In the genomic region with DNA sequence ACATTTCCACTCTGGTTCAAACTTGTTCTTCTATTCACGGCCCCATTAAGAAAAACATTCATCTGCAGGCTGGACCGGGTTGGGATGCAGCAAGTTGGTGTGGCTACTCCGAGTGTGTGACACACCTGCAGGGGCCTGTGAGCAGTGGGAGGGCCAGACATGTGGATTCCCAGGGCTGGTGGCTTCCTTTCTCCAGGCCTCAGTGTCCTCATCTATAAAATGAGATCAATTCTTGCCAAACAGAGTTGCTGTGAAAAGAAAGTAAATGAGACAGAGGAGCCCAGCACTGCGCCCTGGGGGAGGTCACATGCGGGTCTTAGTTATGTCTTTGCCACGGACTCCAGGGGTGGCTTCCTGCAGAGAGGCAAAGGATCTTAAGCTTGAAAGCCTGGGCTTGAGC, we compare ENCODE assay signal across 16 cellular contexts. TPM values are rescaled to one million over a fixed set of nuclear protein-coding genes. Genes with fewer than 3 reads are reported as not detected.
DNase-seq lines count a peak whose midpoint lies in the region; ATAC-seq and TF ChIP-seq lines count a peak whose summit lies in the region.
"Had no signal": no experiment of that assay in that cellular context is flagged by ENCODE, and none has a peak within 500 bp of the region (broad histone marks: within the 10 kb centered on the region; RNA-seq: fewer than 3 reads in every experiment).

No MANE protein-coding gene starts in this region.

- H3K27me3 Mint-ChIP-seq in CD4-positive, alpha-beta T cell: no peaks in the 10 kb centered on the region
- H3K27me3 Mint-ChIP-seq in CD4-positive, alpha-beta memory T cell: no peaks in the 10 kb centered on the region
- H3K27me3 Mint-ChIP-seq: activated B cell treated with CpG ODN at 0.5 μM for 24 hours; activated naive CD4-positive, alpha-beta T cell treated with anti-CD3 and anti-CD28 coated beads, Interleukin-2, amount 50 U/mL, for 24 hours; naive B cell had no signal

- no peak for TF ChIP-seq CTCF in CD4-positive, alpha-beta T cell (IDR thresholded peaks at IDR 0.05)
- TF ChIP-seq CTCF in gastroesophageal sphincter (IDR thresholded peaks at IDR 0.05): no peak
- no peak for TF ChIP-seq CTCF in prostate gland (IDR thresholded peaks at IDR 0.05)

- intact Hi-C loops in CD4-positive, alpha-beta T cell (cut with DNase I, micrococcal nuclease): no loop called here
- intact Hi-C loops in prostate gland (cut with DNase I): no loop called here
- intact Hi-C loops in CD4-positive, alpha-beta memory T cell (cut with micrococcal nuclease): no loop called here

- WGBS in gastroesophageal sphincter (ENCODE audit: low coverage in 1 of 2), 2 donors: 22 to 50% methylated on average over 2 to 5 of the region's 6 CpGs
- 43% methylated on average over 6 of the region's 6 CpGs for WGBS in prostate gland

- H3K9me3 ChIP-seq in CD4-positive, alpha-beta T cell (ENCODE audit: control insufficient read depth, low read length): no peaks in the 10 kb centered on the region
- no peaks in the 10 kb centered on the region for H3K9me3 ChIP-seq in gastroesophageal sphincter
- H3K9me3 ChIP-seq in prostate gland: no peaks in the 10 kb centered on the region
- no peaks in the 10 kb centered on the region for H3K9me3 ChIP-seq in CD4-positive, alpha-beta memory T cell (ENCODE audit: control insufficient read depth in 1 of 2, low read length in 2 of 2)

- TF ChIP-seq EP300 in gastroesophageal sphincter (IDR thresholded peaks at IDR 0.05): no peak

- peaks cover 17% of the 10 kb centered on the region for H3K36me3 Mint-ChIP-seq in CD4-positive, alpha-beta T cell (ENCODE audit: low read depth)
- H3K36me3 Mint-ChIP-seq in CD4-positive, alpha-beta memory T cell: peaks cover 4 to 10% of the 10 kb centered on the region in 2 donors
- H3K36me3 Mint-ChIP-seq: activated naive CD4-positive, alpha-beta T cell treated with anti-CD3 and anti-CD28 coated beads, Interleukin-2, amount 50 U/mL, for 24 hours had no signal

- TF ChIP-seq POLR2A in gastroesophageal sphincter (IDR thresholded peaks at IDR 0.05): no peak
- no peak for TF ChIP-seq POLR2A in prostate gland (IDR thresholded peaks at IDR 0.05)

- H3K36me3 ChIP-seq in gastroesophageal sphincter: peaks cover 0 to 44% of the 10 kb centered on the region in 2 donors
- peaks cover 0 to 7% of the 10 kb centered on the region in 2 donors for H3K36me3 ChIP-seq in prostate gland
- H3K36me3 ChIP-seq in CD4-positive, alpha-beta memory T cell (ENCODE audit: insufficient read depth, low read length): peaks cover 1% of the 10 kb centered on the region

- no peak for DNase-seq in CD4-positive, alpha-beta T cell
- DNase-seq in SK-MEL-5 (ENCODE audit: low read depth, low spot score) (peak; percentile 40), prostate gland (ENCODE audit: low spot score) (no peak), NCI-H1105 treated with DMSO at 0.1 percent for 48 hours (lab: John Stamatoyannopoulos, UW) (no peak)
- no peak for DNase-seq in CD4-positive, alpha-beta memory T cell
- DNase-seq: activated B cell treated with CpG ODN at 0.5 μM for 24 hours; activated CD8-positive, alpha-beta memory T cell treated with anti-CD3 and anti-CD28 coated beads, Interleukin-2, amount 50 U/mL, for 4 hours; naive B cell; NCI-H187 treated with DMSO at 0.1 percent for 48 hours; stimulated activated CD4-positive, alpha-beta T cell treated with anti-CD3 and anti-CD28 coated beads, Interleukin-1b, Interleukin-23, amount 100 ng/mL, for 48 hours had no signal

- POLR2A ChIA-PET in CD4-positive, alpha-beta T cell (lab: Charles Lee): no interaction called here
- POLR2A ChIA-PET in CD4-positive, alpha-beta memory T cell (lab: Charles Lee; ENCODE audit: partially characterized antibody): no interaction called here

- peak overlapping the region; percentile 9 for H3K27ac Mint-ChIP-seq in CD4-positive, alpha-beta T cell
- H3K27ac Mint-ChIP-seq in CD4-positive, alpha-beta memory T cell: peak overlapping the region in 1 of 7 donors; percentile 66
- H3K27ac Mint-ChIP-seq: activated B cell treated with CpG ODN at 0.5 μM for 24 hours; activated naive CD4-positive, alpha-beta T cell treated with anti-CD3 and anti-CD28 coated beads, Interleukin-2, amount 50 U/mL, for 24 hours had no signal

- CTCF ChIA-PET in CD4-positive, alpha-beta T cell (lab: Charles Lee): interaction anchor here (1.0 to 1.1 kb wide), 2 partner anchors 23 to 54 kb away, joined by 3 read pairs; no protein-coding TSS in a partner anchor
- CTCF ChIA-PET in CD4-positive, alpha-beta memory T cell (lab: Charles Lee; ENCODE audit: partially characterized antibody): interaction anchor here (1.1 kb wide), 1 partner anchor 48 kb away, joined by 3 read pairs; no protein-coding TSS in a partner anchor

- no peak for ATAC-seq in CD4-positive, alpha-beta T cell (ENCODE audit: poor library complexity)
- ATAC-seq in gastroesophageal sphincter: no peak
- no peak for ATAC-seq in GM18502 (IDR thresholded peaks at IDR 0.05; ENCODE audit: poor library complexity, unreplicated experiment)
- ATAC-seq in GM21737 (IDR thresholded peaks at IDR 0.05; ENCODE audit: unreplicated experiment): no peak

- in situ Hi-C loops in SK-MEL-5 (cut with HindIII; ENCODE audit: low pct_unique_long_range_greater_than_20kb, low sequenced_read_pairs): no loop called here

- no peak overlapping the region for H3K4me3 Mint-ChIP-seq in CD4-positive, alpha-beta T cell
- H3K4me3 Mint-ChIP-seq in CD4-positive, alpha-beta memory T cell: no peak overlapping the region
- H3K4me3 Mint-ChIP-seq: activated B cell treated with CpG ODN at 0.5 μM for 24 hours; activated naive CD4-positive, alpha-beta T cell treated with anti-CD3 and anti-CD28 coated beads, Interleukin-2, amount 50 U/mL, for 24 hours had no signal

- no peaks in the 10 kb centered on the region for H3K27me3 ChIP-seq in CD4-positive, alpha-beta T cell (ENCODE audit: control insufficient read depth, insufficient read depth, low read length)
- H3K27me3 ChIP-seq in gastroesophageal sphincter (no peaks in the 10 kb centered on the region), prostate gland (replicated peaks; ENCODE audit: insufficient read depth) (no peaks in the 10 kb centered on the region)
- H3K27me3 ChIP-seq in CD4-positive, alpha-beta memory T cell (ENCODE audit: insufficient read depth, low read length): no peaks in the 10 kb centered on the region

- no peak overlapping the region for H3K4me3 ChIP-seq in gastroesophageal sphincter
- no peak overlapping the region for H3K4me3 ChIP-seq in prostate gland
- H3K4me3 ChIP-seq in CD4-positive, alpha-beta memory T cell (ENCODE audit: low read length in 2 of 2): no peak overlapping the region

- H3K27ac ChIP-seq in CD4-positive, alpha-beta T cell (ENCODE audit: low read depth, low read length): no peak overlapping the region
- H3K27ac ChIP-seq in gastroesophageal sphincter (peak overlapping the region; percentile 51 to 94 (median 92)), prostate gland (peak overlapping the region; percentile 66 to 68)
- H3K27ac ChIP-seq in CD4-positive, alpha-beta memory T cell (ENCODE audit: low read depth, low read length): no peak overlapping the region

- H3K9me3 Mint-ChIP-seq in CD4-positive, alpha-beta T cell: no peaks in the 10 kb centered on the region
- no peaks in the 10 kb centered on the region for H3K9me3 Mint-ChIP-seq in CD4-positive, alpha-beta memory T cell
- H3K9me3 Mint-ChIP-seq: activated B cell treated with CpG ODN at 0.5 μM for 24 hours; activated naive CD4-positive, alpha-beta T cell treated with anti-CD3 and anti-CD28 coated beads, Interleukin-2, amount 50 U/mL, for 24 hours; naive B cell had no signal

- H3K4me1 ChIP-seq in gastroesophageal sphincter (peaks cover 0 to 63% (median 16%) of the 10 kb centered on the region in 3 donors), prostate gland (replicated peaks) (peaks cover 4% of the 10 kb centered on the region)
- peaks cover 12% of the 10 kb centered on the region for H3K4me1 ChIP-seq in CD4-positive, alpha-beta memory T cell (ENCODE audit: insufficient read depth, low read length)

- H3K4me1 Mint-ChIP-seq in CD4-positive, alpha-beta T cell (ENCODE audit: low read depth): peaks cover 35% of the 10 kb centered on the region
- peaks cover 16 to 51% (median 25%) of the 10 kb centered on the region in 4 donors for H3K4me1 Mint-ChIP-seq in CD4-positive, alpha-beta memory T cell

RNA-seq across cellular contexts. Expression of gene MICALL1, which starts 5.2 kb away (rescaled TPM):
- total RNA-seq in CD4-positive, alpha-beta T cell: 10 to 100 TPM; 16.9 to 20.7 TPM
- total RNA-seq in SK-MEL-5 (2014; rRNA removed; shearing (Covaris generic)): 27.6 and 29.7 TPM in 2 replicates
- polyA plus RNA-seq in SK-MEL-5 (2015; cell fraction: cytosol; rRNA removed): 51.9 and 65.6 TPM in 2 replicates
- polyA plus RNA-seq in SK-MEL-5 (2015; cell fraction: nucleus; rRNA removed): 21.2 and 37.9 TPM in 2 replicates
- 100 to 1,000 TPM in 1 of 4 donors, 10 to 100 TPM in 3; 46.9 to 132 (median 48.1) TPM for total RNA-seq in gastroesophageal sphincter
- 10 to 100 TPM; 42.8 to 62.8 TPM for total RNA-seq in prostate gland
- total RNA-seq in CD4-positive, alpha-beta memory T cell: 10 to 100 TPM; 30.7 to 31.0 TPM
- polyA plus RNA-seq in CD4-positive, alpha-beta memory T cell: 1 to 10 TPM in 1 of 2 donors, under 1 TPM in 1; 0.77 to 4.4 TPM

RNA-seq across cellular contexts. Expression of gene C22orf23, which starts 42.1 kb away (rescaled TPM):
- not detected for total RNA-seq in CD4-positive, alpha-beta T cell
- total RNA-seq in SK-MEL-5 (2014; rRNA removed; shearing (Covaris generic)): 0.55 and 0.80 TPM in 2 replicates
- polyA plus RNA-seq in SK-MEL-5 (2015; cell fraction: cytosol; rRNA removed): 0.68 and 1.1 TPM in 2 replicates
- polyA plus RNA-seq in SK-MEL-5 (2015; cell fraction: nucleus; rRNA removed): 0.33 and 4.2 TPM in 2 replicates
- total RNA-seq in gastroesophageal sphincter (under 1 TPM in 2 of 4 donors, not detected in 2; 0.31 to 0.40 TPM), prostate gland (1 to 10 TPM in 1 of 2 donors, not detected in 1; 9.7 TPM)
- not detected for total RNA-seq in CD4-positive, alpha-beta memory T cell
- not detected for polyA plus RNA-seq in CD4-positive, alpha-beta memory T cell
- total RNA-seq: kidney epithelial cell, ureter had no signal

RNA-seq across cellular contexts. Expression of gene POLR2F, which starts 42.2 kb away (rescaled TPM):
- total RNA-seq in CD4-positive, alpha-beta T cell: 10 to 100 TPM; 20.2 to 21.1 TPM
- total RNA-seq in SK-MEL-5 (2014; rRNA removed; shearing (Covaris generic)): 260 and 264 TPM in 2 replicates
- 229 and 382 TPM in 2 replicates for polyA plus RNA-seq in SK-MEL-5 (2015; cell fraction: cytosol; rRNA removed)
- polyA plus RNA-seq in SK-MEL-5 (2015; cell fraction: nucleus; rRNA removed): 43.2 and 78.3 TPM in 2 replicates
- total RNA-seq in gastroesophageal sphincter: 10 to 100 TPM; 41.4 to 79.5 (median 72.0) TPM
- total RNA-seq in prostate gland: 100 to 1,000 TPM in 1 of 2 donors, 10 to 100 TPM in 1; 63.1 to 157 TPM
- total RNA-seq in CD4-positive, alpha-beta memory T cell: 10 to 100 TPM; 44.9 to 47.5 TPM
- polyA plus RNA-seq in CD4-positive, alpha-beta memory T cell: 100 to 1,000 TPM; 133 to 158 TPM

Comparison
In these comparisons a context has a peak if more than half of its experiments do, and no peak if none do; other contexts are left out.
1. H3K27ac ChIP-seq: peak in gastroesophageal sphincter (4 of 4) and prostate gland (2 of 2); none in CD4-positive, alpha-beta T cell (single experiment) and CD4-positive, alpha-beta memory T cell (single experiment).